8 cellular contexts compared by ENCODE assay signal in genomic region chr19:38336638-38337359, GRCh38. TPM values are rescaled to one million over a fixed set of nuclear protein-coding genes. Genes with fewer than 3 reads are reported as not detected.
A peak's percentile ranks its signal among the peaks of the same experiment; 100 is the strongest.
DNase-seq lines count a peak whose midpoint lies in the region; ATAC-seq and TF ChIP-seq lines count a peak whose summit lies in the region.

No MANE protein-coding gene starts in this region.

- H3K27ac ChIP-seq in DND-41 (ENCODE audit: low read length) = peak overlapping the region; percentile 98
- peak overlapping the region; percentile 78; the same call in 1 of the 2 replicates for H3K27ac ChIP-seq in GM23338 (ENCODE audit: low read depth)

- H3F3A ChIP-seq in GM23338 (replicated peaks; ENCODE audit: low read depth) = 0 out of 2 replicates have a peak, but pooled peaks cover 5% of the 10 kb centered on the region

- intact Hi-C loops in natural killer cell (cut with micrococcal nuclease) = loop anchor here (1.0 to 10.0 kb wide), 2 partner anchors 429 to 1022 kb away; partner anchors contain the start of gene SIPA1L3

- H3K27me3 ChIP-seq in DND-41 (ENCODE audit: insufficient read depth, low read length, poor library complexity) = no peaks in the 10 kb centered on the region
- H3K27me3 ChIP-seq in GM23338 (ENCODE audit: insufficient read depth) = no peaks in the 10 kb centered on the region

- H3K9me2 ChIP-seq in GM23338 (ENCODE audit: insufficient read depth) = no peaks in the 10 kb centered on the region

- DNase-seq in DND-41 (peak; percentile 96), GM23338 (ENCODE audit: low spot score) (peak; percentile 99), LNCaP clone FGC (ENCODE audit: low read depth) (peak; percentile 89), RPMI7951 (ENCODE audit: low read depth) (peak; percentile 89), fibroblast of mammary gland (ENCODE audit: low read depth) (peak; percentile 82), natural killer cell (peak; percentile 92)
- DNase-seq in activated T-helper 1 cell treated with anti-CD3 and anti-CD28 coated beads, Interleukin-2, amount 50 U/mL, for 16 hours (ENCODE audit: low read depth in 1 of 2, low spot score in 1 of 2) = peak; percentile 86 to 89
- peak; percentile 95 for DNase-seq in stimulated activated naive B cell treated with anti-CD40 and anti-IgM and Interleukin-4, amounts not matched to agents 10 μg/mL and 1 μg/mL and 100 μg/mL, for 72 hours

- H4K20me1 ChIP-seq in DND-41 (ENCODE audit: insufficient read depth, low read length) (peaks cover 5% of the 10 kb centered on the region), GM23338 (replicated peaks; ENCODE audit: insufficient read depth) (no peaks in the 10 kb centered on the region; the same call in 1 of the 2 replicates)

- H3K9me3 Mint-ChIP-seq in GM23338 (no peaks in the 10 kb centered on the region; the same call in 2 of the 3 replicates), natural killer cell (no peaks in the 10 kb centered on the region)
- no peaks in the 10 kb centered on the region for H3K9me3 Mint-ChIP-seq in stimulated activated naive B cell treated with anti-CD40 and anti-IgM and Interleukin-4, amounts not matched to agents 10 μg/mL and 1 μg/mL and 100 μg/mL, for 72 hours

- H3K36me3 ChIP-seq in DND-41 (ENCODE audit: insufficient read depth, low read length) (peaks cover 10% of the 10 kb centered on the region), GM23338 (ENCODE audit: insufficient read depth) (no peaks in the 10 kb centered on the region; the same call in 1 of the 2 replicates)

- H2AFZ ChIP-seq in DND-41 (ENCODE audit: low read depth, low read length) (peak overlapping the region; percentile 86), GM23338 (peak overlapping the region; percentile 99)

- H3K36me3 Mint-ChIP-seq in GM23338 (ENCODE audit: low read depth) (no peaks in the 10 kb centered on the region), natural killer cell (no peaks in the 10 kb centered on the region)
- H3K36me3 Mint-ChIP-seq in stimulated activated naive B cell treated with anti-CD40 and anti-IgM and Interleukin-4, amounts not matched to agents 10 μg/mL and 1 μg/mL and 100 μg/mL, for 72 hours = peaks cover 3 to 13% of the 10 kb centered on the region in 2 donors

- H3K4me2 ChIP-seq in DND-41 (ENCODE audit: insufficient read depth, low read length) (peak overlapping the region; percentile 95), GM23338 (peak overlapping the region; percentile 95)

- H3K79me2 ChIP-seq in DND-41 (ENCODE audit: insufficient read depth, low read length) (peaks cover 4% of the 10 kb centered on the region; the same call in 1 of the 2 replicates), GM23338 (replicated peaks; ENCODE audit: insufficient read depth) (no peaks in the 10 kb centered on the region)

- peak overlapping the region; percentile 65 for H3K9ac ChIP-seq in DND-41 (ENCODE audit: low read depth, low read length)

- peak; percentile 61 for ATAC-seq in DND-41 (ENCODE audit: insufficient read depth, low read depth)
- ATAC-seq in GM23338 = peak; percentile 55
- peak; percentile 71 to 84 (median 71) for ATAC-seq in natural killer cell
- ATAC-seq in stimulated activated naive B cell treated with anti-CD40 and anti-IgM and Interleukin-4, amounts not matched to agents 10 μg/mL and 1 μg/mL and 100 μg/mL, for 72 hours (replicated peaks) = peak; percentile 64 to 72

- peak overlapping the region; percentile 59 to 72 for H3K4me3 ChIP-seq in DND-41 (ENCODE audit: low read depth in 1 of 2, low read length in 2 of 2)
- H3K4me3 ChIP-seq in GM23338 = peak overlapping the region; percentile 82
- H3K4me3 ChIP-seq in LNCaP clone FGC (ENCODE audit: low read depth, low read length) = peak overlapping the region; percentile 87
- peak overlapping the region; percentile 85 for H3K4me3 ChIP-seq in fibroblast of mammary gland (ENCODE audit: control insufficient read depth, low read depth, low read length)

- H3K9me3 ChIP-seq in DND-41 (ENCODE audit: insufficient read depth, low read length, severe bottlenecking) = no peaks in the 10 kb centered on the region

- H3K4me1 ChIP-seq in DND-41 (ENCODE audit: insufficient read depth, low read length) (peaks cover 23% of the 10 kb centered on the region), GM23338 (ENCODE audit: insufficient read depth) (peaks cover 10% of the 10 kb centered on the region)

- H3K4me1 Mint-ChIP-seq in GM23338 (peaks cover 10% of the 10 kb centered on the region), natural killer cell (peaks cover 18 to 36% of the 10 kb centered on the region in 2 donors)
- H3K4me1 Mint-ChIP-seq in stimulated activated naive B cell treated with anti-CD40 and anti-IgM and Interleukin-4, amounts not matched to agents 10 μg/mL and 1 μg/mL and 100 μg/mL, for 72 hours = peaks cover 15% of the 10 kb centered on the region in 2 donors

- H3K4me3 Mint-ChIP-seq in GM23338 = peak overlapping the region; percentile 94
- H3K4me3 Mint-ChIP-seq in natural killer cell = peak overlapping the region; percentile 99
- H3K4me3 Mint-ChIP-seq in stimulated activated naive B cell treated with anti-CD40 and anti-IgM and Interleukin-4, amounts not matched to agents 10 μg/mL and 1 μg/mL and 100 μg/mL, for 72 hours = peak overlapping the region; percentile 89 to 94

- H3K27ac Mint-ChIP-seq in GM23338 (peak overlapping the region; percentile 95), natural killer cell (peak overlapping the region; percentile 99)
- peak overlapping the region; percentile 93 for H3K27ac Mint-ChIP-seq in stimulated activated naive B cell treated with anti-CD40 and anti-IgM and Interleukin-4, amounts not matched to agents 10 μg/mL and 1 μg/mL and 100 μg/mL, for 72 hours

- TF ChIP-seq CTCF in DND-41 (IDR thresholded peaks at IDR 0.05; ENCODE audit: borderline replicate concordance, extremely low read depth, low read length, poor library complexity, severe bottlenecking) (no peak), GM23338 (conservative IDR thresholded peaks at IDR 0.05; ENCODE audit: low read depth in 2 of 2) (no peak), LNCaP clone FGC (IDR thresholded peaks at IDR 0.05; ENCODE audit: control insufficient read depth, extremely low read depth, insufficient read depth) (no peak), fibroblast of mammary gland (conservative IDR thresholded peaks at IDR 0.05; ENCODE audit: control insufficient read depth, insufficient read depth, low read depth, low read length) (no peak), natural killer cell (IDR thresholded peaks at IDR 0.05) (no peak)

- H3K27me3 Mint-ChIP-seq in GM23338 (ENCODE audit: insufficient read depth, low read depth, poor library complexity) (peaks cover 10% of the 10 kb centered on the region), natural killer cell (ENCODE audit: low read depth in 2 of 2) (no peaks in the 10 kb centered on the region)
- H3K27me3 Mint-ChIP-seq in stimulated activated naive B cell treated with anti-CD40 and anti-IgM and Interleukin-4, amounts not matched to agents 10 μg/mL and 1 μg/mL and 100 μg/mL, for 72 hours = no peaks in the 10 kb centered on the region

TF ChIP-seq in GM23338, 12 proteins besides CTCF, POLR2A, EP300 and RAD21:
- TF ChIP-seq ETS1 (IDR thresholded peaks at IDR 0.05) = 0 out of 2 replicates have a peak, but pooled peaks have one; percentile 13
- peak; percentile 52 for TF ChIP-seq POLR2AphosphoS5 (IDR thresholded peaks at IDR 0.05; ENCODE audit: low read depth)
- TF ChIP-seq ZNF114 (CRISPR knock-in tag; IDR thresholded peaks at IDR 0.05) = no peak
TF ChIP-seq in GM23338: peak in this region for 2.

RNA-seq across cellular contexts. Expression of gene CATSPERG, which starts 1.2 kb away (rescaled TPM):
- 1.4 and 4.2 TPM in 2 replicates for total RNA-seq in GM23338 (2014; rRNA removed; shearing (Covaris generic))
- polyA plus RNA-seq in GM23338 (2016; fragmentation: Nextera tagmentation; extraction: Ambion mirVana) = 1.4 and 1.9 TPM in 2 replicates
- total RNA-seq in RPMI7951 (2014; rRNA removed; shearing (Covaris generic)) = 0.10 TPM in 1 of 2 replicates, not detected in the other
- 10 to 100 TPM; 16.6 to 29.2 (median 25.6) TPM for total RNA-seq in natural killer cell

RNA-seq across cellular contexts. Expression of gene KCNK6, which starts 17.2 kb away (rescaled TPM):
- total RNA-seq in GM23338 (2014; rRNA removed; shearing (Covaris generic)) = 9.9 and 14.6 TPM in 2 replicates
- polyA plus RNA-seq in GM23338 (2016; fragmentation: Nextera tagmentation; extraction: Ambion mirVana) = 9.0 and 9.4 TPM in 2 replicates
- total RNA-seq in RPMI7951 (2014; rRNA removed; shearing (Covaris generic)) = 0.12 and 0.29 TPM in 2 replicates
- total RNA-seq in natural killer cell = 1 to 10 TPM; 2.1 to 6.2 (median 2.5) TPM

RNA-seq across cellular contexts. Expression of gene YIF1B, which starts 21.1 kb away (rescaled TPM):
- total RNA-seq in GM23338 (2014; rRNA removed; shearing (Covaris generic)) = 102 and 106 TPM in 2 replicates
- polyA plus RNA-seq in GM23338 (2016; fragmentation: Nextera tagmentation; extraction: Ambion mirVana) = 82.8 and 88.0 TPM in 2 replicates
- total RNA-seq in RPMI7951 (2014; rRNA removed; shearing (Covaris generic)) = 80.1 and 106 TPM in 2 replicates
- 10 to 100 TPM; 23.2 to 28.4 (median 24.1) TPM for total RNA-seq in natural killer cell

RNA-seq across cellular contexts. Expression of gene C19orf33, which starts 32.7 kb away (rescaled TPM):
- total RNA-seq in GM23338 (2014; rRNA removed; shearing (Covaris generic)) = 26.7 and 58.9 TPM in 2 replicates
- polyA plus RNA-seq in GM23338 (2016; fragmentation: Nextera tagmentation; extraction: Ambion mirVana) = 72.2 and 95.5 TPM in 2 replicates
- total RNA-seq in RPMI7951 (2014; rRNA removed; shearing (Covaris generic)) = not detected in 2 replicates
- 1 to 10 TPM in 2 of 3 donors, not detected in 1; 1.5 to 4.0 TPM for total RNA-seq in natural killer cell

RNA-seq across cellular contexts. Expression of gene PSMD8, which starts 37.6 kb away (rescaled TPM):
- total RNA-seq in GM23338 (2014; rRNA removed; shearing (Covaris generic)) = 165 and 241 TPM in 2 replicates
- 129 and 138 TPM in 2 replicates for polyA plus RNA-seq in GM23338 (2016; fragmentation: Nextera tagmentation; extraction: Ambion mirVana)
- total RNA-seq in RPMI7951 (2014; rRNA removed; shearing (Covaris generic)) = 478 and 533 TPM in 2 replicates
- 100 to 1,000 TPM; 109 to 115 (median 109) TPM for total RNA-seq in natural killer cell

Comparison
In these comparisons a context has a peak if more than half of its experiments do, and no peak if none do; other contexts are left out.
1. Peak in every context shown above with its lines: DNase-seq, ATAC-seq, H3K4me3 ChIP-seq and H3K27ac ChIP-seq.